In the genomic region with DNA sequence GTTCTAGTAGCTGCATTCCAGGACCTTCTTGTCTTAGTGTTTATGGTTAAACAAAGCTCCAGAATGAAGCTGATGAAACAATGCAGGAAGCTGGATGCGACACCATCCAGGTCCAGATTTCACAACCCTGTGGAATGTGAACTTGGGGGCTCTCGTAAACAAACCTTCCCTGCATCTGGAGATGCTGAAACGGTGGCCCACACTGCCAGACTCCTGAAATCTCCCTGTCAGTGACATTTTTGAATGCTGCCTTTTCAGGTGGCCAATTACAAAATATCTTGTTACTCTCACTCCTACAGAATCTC, we compare ENCODE assay signal across 1 cellular context.
TF ChIP-seq lines count a peak whose summit lies in the region.

No MANE protein-coding gene starts in this region.

TF ChIP-seq in HepG2, 621 proteins besides CTCF, POLR2A, EP300 and RAD21 (continues in another document):
- TF ChIP-seq ZNF543 (CRISPR knock-in tag; IDR thresholded peaks at IDR 0.05) (no peak), DMTF1 (CRISPR knock-in tag; IDR thresholded peaks at IDR 0.05) (no peak), EZH2 (conservative IDR thresholded peaks at IDR 0.05; ENCODE audit: low read depth, low read length) (no peak), ZNF382 (CRISPR knock-in tag; IDR thresholded peaks at IDR 0.05; ENCODE audit: borderline replicate concordance) (no peak), ATF4 (CRISPR knock-in tag; IDR thresholded peaks at IDR 0.05) (peak in 1 of 2 experiments; percentile 95; a peak in 2 of 4 replicates), SUZ12 (IDR thresholded peaks at IDR 0.05; ENCODE audit: low read depth, low read length) (no peak), IRX3 (CRISPR knock-in tag; IDR thresholded peaks at IDR 0.05; ENCODE audit: borderline replicate concordance, low read depth) (no peak), RFX5 (IDR thresholded peaks at IDR 0.05; ENCODE audit: low read depth, low read length) (no peak), NFATC3 (CRISPR knock-in tag; IDR thresholded peaks at IDR 0.05) (no peak), ZNF660 (CRISPR knock-in tag; IDR thresholded peaks at IDR 0.05; ENCODE audit: borderline replicate concordance, low read depth) (no peak), ZMYM3 (CRISPR knock-in tag; IDR thresholded peaks at IDR 0.05) (no peak), HOXA5 (CRISPR knock-in tag; IDR thresholded peaks at IDR 0.05) (no peak), ESRRA (CRISPR knock-in tag; IDR thresholded peaks at IDR 0.05; ENCODE audit: low read depth) (no peak), HNRNPLL (IDR thresholded peaks at IDR 0.05; ENCODE audit: low read depth, low read length, poor library complexity, severe bottlenecking) (no peak), HDAC2 (CRISPR knock-in tag; IDR thresholded peaks at IDR 0.05) (no peak), EEA1 (CRISPR knock-in tag; IDR thresholded peaks at IDR 0.05; ENCODE audit: borderline replicate concordance) (no peak), FOSL2 (CRISPR knock-in tag; IDR thresholded peaks at IDR 0.05) (0 out of 2 replicates have a peak, but pooled peaks have one; percentile 31), ELF3 (CRISPR knock-in tag; IDR thresholded peaks at IDR 0.05) (peak; percentile 68), XBP1 (CRISPR knock-in tag; IDR thresholded peaks at IDR 0.05) (no peak), PITX1 (CRISPR knock-in tag; IDR thresholded peaks at IDR 0.05) (no peak), ATF2 (CRISPR knock-in tag; IDR thresholded peaks at IDR 0.05) (no peak), FOXP1 (IDR thresholded peaks at IDR 0.05) (no peak), FOXP1 (CRISPR knock-in tag; IDR thresholded peaks at IDR 0.05) (peak; percentile 57), ATRX (CRISPR knock-in tag; IDR thresholded peaks at IDR 0.05; ENCODE audit: borderline replicate concordance) (no peak), AHR (CRISPR knock-in tag; IDR thresholded peaks at IDR 0.05) (no peak), NFKB2 (CRISPR knock-in tag; IDR thresholded peaks at IDR 0.05; ENCODE audit: borderline replicate concordance) (no peak), ZNF446 (CRISPR knock-in tag; IDR thresholded peaks at IDR 0.05) (no peak), FOXK2 (IDR thresholded peaks at IDR 0.05) (no peak), PATZ1 (CRISPR knock-in tag; IDR thresholded peaks at IDR 0.05) (peak; percentile 22; the same call in 1 of the 2 replicates), SNAI1 (CRISPR knock-in tag; IDR thresholded peaks at IDR 0.05; ENCODE audit: borderline replicate concordance) (no peak), ARNT2 (CRISPR knock-in tag; IDR thresholded peaks at IDR 0.05; ENCODE audit: low read depth) (no peak), HES4 (CRISPR knock-in tag; IDR thresholded peaks at IDR 0.05; ENCODE audit: borderline replicate concordance) (no peak), BCL3 (CRISPR knock-in tag; IDR thresholded peaks at IDR 0.05) (no peak), ZNF781 (CRISPR knock-in tag; IDR thresholded peaks at IDR 0.05; ENCODE audit: borderline replicate concordance, not compliant biosample characterization) (no peak), ISX (CRISPR knock-in tag; conservative IDR thresholded peaks at IDR 0.05) (no peak), ZNF138 (CRISPR knock-in tag; IDR thresholded peaks at IDR 0.05; ENCODE audit: low read depth) (no peak), GPN1 (CRISPR knock-in tag; IDR thresholded peaks at IDR 0.05; ENCODE audit: borderline replicate concordance) (no peak), WIZ (CRISPR knock-in tag; IDR thresholded peaks at IDR 0.05) (no peak), ZNF383 (CRISPR knock-in tag; IDR thresholded peaks at IDR 0.05; ENCODE audit: borderline replicate concordance) (no peak), SP5 (CRISPR knock-in tag; IDR thresholded peaks at IDR 0.05; ENCODE audit: borderline replicate concordance, low read depth) (no peak), ZNF784 (CRISPR knock-in tag; IDR thresholded peaks at IDR 0.05; ENCODE audit: borderline replicate concordance) (no peak), JDP2 (CRISPR knock-in tag; IDR thresholded peaks at IDR 0.05; ENCODE audit: borderline replicate concordance) (no peak), BHLHE40 (IDR thresholded peaks at IDR 0.05; ENCODE audit: low read length) (no peak), FOXO1 (CRISPR knock-in tag; IDR thresholded peaks at IDR 0.05) (peak; percentile 66; the same call in 1 of the 2 replicates), ZNF761 (CRISPR knock-in tag; conservative IDR thresholded peaks at IDR 0.05) (no peak), SIN3A (IDR thresholded peaks at IDR 0.05; ENCODE audit: borderline replicate concordance, low read depth, low read length) (no peak), ZBTB33 (CRISPR knock-in tag; IDR thresholded peaks at IDR 0.05) (no peak), CHD4 (IDR thresholded peaks at IDR 0.05; ENCODE audit: borderline replicate concordance, low read length) (no peak), ZBTB7B (CRISPR knock-in tag; IDR thresholded peaks at IDR 0.05) (no peak), SOX5 (CRISPR knock-in tag; IDR thresholded peaks at IDR 0.05; ENCODE audit: borderline replicate concordance) (peak; percentile 82)
- TF ChIP-seq, protein P1, sequence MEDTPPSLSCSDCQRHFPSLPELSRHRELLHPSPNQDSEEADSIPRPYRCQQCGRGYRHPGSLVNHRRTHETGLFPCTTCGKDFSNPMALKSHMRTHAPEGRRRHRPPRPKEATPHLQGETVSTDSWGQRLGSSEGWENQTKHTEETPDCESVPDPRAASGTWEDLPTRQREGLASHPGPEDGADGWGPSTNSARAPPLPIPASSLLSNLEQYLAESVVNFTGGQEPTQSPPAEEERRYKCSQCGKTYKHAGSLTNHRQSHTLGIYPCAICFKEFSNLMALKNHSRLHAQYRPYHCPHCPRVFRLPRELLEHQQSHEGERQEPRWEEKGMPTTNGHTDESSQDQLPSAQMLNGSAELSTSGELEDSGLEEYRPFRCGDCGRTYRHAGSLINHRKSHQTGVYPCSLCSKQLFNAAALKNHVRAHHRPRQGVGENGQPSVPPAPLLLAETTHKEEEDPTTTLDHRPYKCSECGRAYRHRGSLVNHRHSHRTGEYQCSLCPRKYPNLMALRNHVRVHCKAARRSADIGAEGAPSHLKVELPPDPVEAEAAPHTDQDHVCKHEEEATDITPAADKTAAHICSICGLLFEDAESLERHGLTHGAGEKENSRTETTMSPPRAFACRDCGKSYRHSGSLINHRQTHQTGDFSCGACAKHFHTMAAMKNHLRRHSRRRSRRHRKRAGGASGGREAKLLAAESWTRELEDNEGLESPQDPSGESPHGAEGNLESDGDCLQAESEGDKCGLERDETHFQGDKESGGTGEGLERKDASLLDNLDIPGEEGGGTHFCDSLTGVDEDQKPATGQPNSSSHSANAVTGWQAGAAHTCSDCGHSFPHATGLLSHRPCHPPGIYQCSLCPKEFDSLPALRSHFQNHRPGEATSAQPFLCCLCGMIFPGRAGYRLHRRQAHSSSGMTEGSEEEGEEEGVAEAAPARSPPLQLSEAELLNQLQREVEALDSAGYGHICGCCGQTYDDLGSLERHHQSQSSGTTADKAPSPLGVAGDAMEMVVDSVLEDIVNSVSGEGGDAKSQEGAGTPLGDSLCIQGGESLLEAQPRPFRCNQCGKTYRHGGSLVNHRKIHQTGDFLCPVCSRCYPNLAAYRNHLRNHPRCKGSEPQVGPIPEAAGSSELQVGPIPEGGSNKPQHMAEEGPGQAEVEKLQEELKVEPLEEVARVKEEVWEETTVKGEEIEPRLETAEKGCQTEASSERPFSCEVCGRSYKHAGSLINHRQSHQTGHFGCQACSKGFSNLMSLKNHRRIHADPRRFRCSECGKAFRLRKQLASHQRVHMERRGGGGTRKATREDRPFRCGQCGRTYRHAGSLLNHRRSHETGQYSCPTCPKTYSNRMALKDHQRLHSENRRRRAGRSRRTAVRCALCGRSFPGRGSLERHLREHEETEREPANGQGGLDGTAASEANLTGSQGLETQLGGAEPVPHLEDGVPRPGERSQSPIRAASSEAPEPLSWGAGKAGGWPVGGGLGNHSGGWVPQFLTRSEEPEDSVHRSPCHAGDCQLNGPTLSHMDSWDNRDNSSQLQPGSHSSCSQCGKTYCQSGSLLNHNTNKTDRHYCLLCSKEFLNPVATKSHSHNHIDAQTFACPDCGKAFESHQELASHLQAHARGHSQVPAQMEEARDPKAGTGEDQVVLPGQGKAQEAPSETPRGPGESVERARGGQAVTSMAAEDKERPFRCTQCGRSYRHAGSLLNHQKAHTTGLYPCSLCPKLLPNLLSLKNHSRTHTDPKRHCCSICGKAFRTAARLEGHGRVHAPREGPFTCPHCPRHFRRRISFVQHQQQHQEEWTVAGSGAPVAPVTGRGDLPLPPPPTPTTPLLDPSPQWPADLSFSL (CRISPR knock-in tag; IDR thresholded peaks at IDR 0.05) = no peak
- TF ChIP-seq, protein P2, sequence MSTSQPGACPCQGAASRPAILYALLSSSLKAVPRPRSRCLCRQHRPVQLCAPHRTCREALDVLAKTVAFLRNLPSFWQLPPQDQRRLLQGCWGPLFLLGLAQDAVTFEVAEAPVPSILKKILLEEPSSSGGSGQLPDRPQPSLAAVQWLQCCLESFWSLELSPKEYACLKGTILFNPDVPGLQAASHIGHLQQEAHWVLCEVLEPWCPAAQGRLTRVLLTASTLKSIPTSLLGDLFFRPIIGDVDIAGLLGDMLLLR (CRISPR knock-in tag; IDR thresholded peaks at IDR 0.05) = no peak
